ENCODE assay signal across 14 cellular contexts in the genomic region with DNA sequence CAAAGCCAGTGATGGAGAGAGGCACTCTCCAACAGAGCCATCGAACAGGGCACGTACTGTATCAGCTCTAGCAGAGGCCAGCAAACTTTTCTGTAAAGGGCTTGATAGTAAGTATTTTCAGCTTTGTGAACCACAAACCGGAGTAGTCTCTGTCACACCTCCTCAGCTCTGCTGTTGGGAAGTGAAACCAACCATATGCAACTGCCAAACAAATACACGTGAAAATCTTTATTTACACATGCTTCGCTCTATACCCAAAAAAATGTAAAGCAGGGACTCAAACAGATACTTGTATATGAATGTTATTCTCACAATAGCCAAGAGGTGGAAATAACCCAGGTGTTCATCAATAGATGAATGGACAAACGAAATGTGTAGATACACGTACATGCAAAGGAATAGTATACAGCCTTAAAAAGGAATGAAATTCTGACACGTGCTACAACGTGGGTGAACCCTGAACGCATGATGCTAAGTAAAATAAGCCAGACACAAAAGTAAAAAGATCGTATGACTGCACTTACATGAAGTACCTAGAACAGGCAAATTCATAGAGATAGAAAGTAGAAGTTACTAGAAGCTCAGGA. TPM values are rescaled to one million over a fixed set of nuclear protein-coding genes. Genes with fewer than 3 reads are reported as not detected.
DNase-seq lines count a peak whose midpoint lies in the region; ATAC-seq and TF ChIP-seq lines count a peak whose summit lies in the region.
"Had no signal": no experiment of that assay in that cellular context is flagged by ENCODE, and none has a peak within 500 bp of the region (broad histone marks: within the 10 kb centered on the region; RNA-seq: fewer than 3 reads in every experiment).

No MANE protein-coding gene starts in this region.

- intact Hi-C loops in ascending aorta (cut with DNase I): loop anchor here (10.0 kb wide), 1 partner anchor 1127 kb away; no protein-coding TSS in a partner anchor

- peaks cover 3% of the 10 kb centered on the region for H3K79me2 ChIP-seq in trophoblast cell (ENCODE audit: control insufficient read depth, insufficient read depth, low read length, poor library complexity)

- no peak for DNase-seq in trophoblast cell
- no peak for DNase-seq in ascending aorta (ENCODE audit: low spot score in 2 of 2)
- DNase-seq in EL: no peak
- no peak for DNase-seq in stimulated activated naive CD8-positive, alpha-beta T cell treated with anti-CD3 and anti-CD28 coated beads, Interleukin-15, Interleukin-2, amounts not matched to agents 100 U/mL and 50 U/mL, for 24 hours
- DNase-seq: activated CD8-positive, alpha-beta memory T cell treated with anti-CD3 and anti-CD28 coated beads for 24 hours; activated effector memory CD4-positive, alpha-beta T cell treated with anti-CD3 and anti-CD28 coated beads, Interleukin-2, amount 50 U/mL, for 16 hours; body of pancreas; C1 segment of cervical spinal cord; mammary epithelial cell; NCI-H2171 had no signal

- H3K4me1 ChIP-seq in trophoblast cell (ENCODE audit: control insufficient read depth in 1 of 2, insufficient read depth in 2 of 2, low read length in 2 of 2) (peaks cover 10 to 11% of the 10 kb centered on the region in 2 experiments), ascending aorta (no peaks in the 10 kb centered on the region)
- H3K4me1 ChIP-seq: body of pancreas had no signal

- H2BK120ac ChIP-seq in trophoblast cell (ENCODE audit: insufficient read depth, low read length, poor library complexity): peak overlapping the region; percentile 30

- H3K27ac ChIP-seq in trophoblast cell (ENCODE audit: low read depth, low read length) (no peak overlapping the region), ascending aorta (no peak overlapping the region)
- H3K27ac ChIP-seq: body of pancreas had no signal

- H2AK5ac ChIP-seq in trophoblast cell (ENCODE audit: low read length): no peak overlapping the region

- no peak overlapping the region for H2BK5ac ChIP-seq in trophoblast cell (ENCODE audit: low read depth, low read length, poor library complexity)

- H3K23ac ChIP-seq in trophoblast cell (ENCODE audit: low read length): no peak overlapping the region

- H3K4ac ChIP-seq in trophoblast cell (ENCODE audit: low read depth, low read length): peak overlapping the region; percentile 8

- peak; percentile 87 for ATAC-seq in GM18868 (IDR thresholded peaks at IDR 0.05; ENCODE audit: unreplicated experiment)
- ATAC-seq in GM21723 (IDR thresholded peaks at IDR 0.05; ENCODE audit: unreplicated experiment): peak; percentile 92
- ATAC-seq in HG03280 (IDR thresholded peaks at IDR 0.05; ENCODE audit: unreplicated experiment): peak; percentile 54
- ATAC-seq in stimulated activated naive CD8-positive, alpha-beta T cell treated with anti-CD3 and anti-CD28 coated beads, Interleukin-15, Interleukin-2, amounts not matched to agents 100 U/mL and 50 U/mL, for 24 hours: no peak
- ATAC-seq: body of pancreas, HCT116 had no signal

- no CpG with 5 or more reads among the region's 11 CpGs for WGBS in trophoblast cell (ENCODE audit: extremely low coverage, insufficient coverage, insufficient read length)

- peak overlapping the region; percentile 25 for H3K18ac ChIP-seq in trophoblast cell (ENCODE audit: low read length)

- no peak overlapping the region for H4K8ac ChIP-seq in trophoblast cell (ENCODE audit: low read depth, low read length)

- peak overlapping the region; percentile 37 for H2BK12ac ChIP-seq in trophoblast cell (ENCODE audit: low read length)

- H4K91ac ChIP-seq in trophoblast cell (ENCODE audit: low read depth, low read length): peak overlapping the region; percentile 58

- H3K4me2 ChIP-seq in trophoblast cell (ENCODE audit: low read length): no peak overlapping the region

- TF ChIP-seq CTCF in ascending aorta (IDR thresholded peaks at IDR 0.05): no peak

- H3K36me3 ChIP-seq in trophoblast cell (ENCODE audit: control insufficient read depth in 1 of 2, insufficient read depth in 2 of 2, low read length in 2 of 2) (no peaks in the 10 kb centered on the region), ascending aorta (no peaks in the 10 kb centered on the region)

- peaks cover 27% of the 10 kb centered on the region for H3K79me1 ChIP-seq in trophoblast cell (ENCODE audit: low read length)

- no peaks in the 10 kb centered on the region for H3K27me3 ChIP-seq in trophoblast cell (ENCODE audit: insufficient read depth, low read length)
- H3K27me3 ChIP-seq in ascending aorta: no peaks in the 10 kb centered on the region
- H3K27me3 ChIP-seq: body of pancreas had no signal

- H3K9me3 ChIP-seq in trophoblast cell (ENCODE audit: insufficient read depth, low read depth, low read length) (no peaks in the 10 kb centered on the region), ascending aorta (no peaks in the 10 kb centered on the region)
- H3K9me3 ChIP-seq: body of pancreas had no signal

- H4K12ac ChIP-seq in trophoblast cell (ENCODE audit: low read depth, low read length): no peak overlapping the region

- no peak overlapping the region for H3K14ac ChIP-seq in trophoblast cell (ENCODE audit: low read length)

- no peak overlapping the region for H3K9ac ChIP-seq in trophoblast cell (ENCODE audit: low read length)

- H2AFZ ChIP-seq in trophoblast cell (ENCODE audit: insufficient read depth, low read length, poor library complexity): no peak overlapping the region

- no peak overlapping the region for H3K4me3 ChIP-seq in trophoblast cell (ENCODE audit: low read depth, low read length)
- no peak overlapping the region for H3K4me3 ChIP-seq in ascending aorta
- H3K4me3 ChIP-seq: body of pancreas had no signal

RNA-seq across cellular contexts. Expression of gene SETD4, which starts 39.0 kb away (rescaled TPM):
- polyA plus RNA-seq in trophoblast cell (2013): 17.4 and 20.0 TPM in 2 replicates
- total RNA-seq in ascending aorta: 35.9 TPM

RNA-seq across cellular contexts. Expression of gene CBR1, which starts 48.5 kb away (rescaled TPM):
- polyA plus RNA-seq in trophoblast cell (2013): 5.0 and 5.6 TPM in 2 replicates
- 101 TPM for total RNA-seq in ascending aorta
